Comparison of ENCODE assay signal across 11 cellular contexts in the genomic region with DNA sequence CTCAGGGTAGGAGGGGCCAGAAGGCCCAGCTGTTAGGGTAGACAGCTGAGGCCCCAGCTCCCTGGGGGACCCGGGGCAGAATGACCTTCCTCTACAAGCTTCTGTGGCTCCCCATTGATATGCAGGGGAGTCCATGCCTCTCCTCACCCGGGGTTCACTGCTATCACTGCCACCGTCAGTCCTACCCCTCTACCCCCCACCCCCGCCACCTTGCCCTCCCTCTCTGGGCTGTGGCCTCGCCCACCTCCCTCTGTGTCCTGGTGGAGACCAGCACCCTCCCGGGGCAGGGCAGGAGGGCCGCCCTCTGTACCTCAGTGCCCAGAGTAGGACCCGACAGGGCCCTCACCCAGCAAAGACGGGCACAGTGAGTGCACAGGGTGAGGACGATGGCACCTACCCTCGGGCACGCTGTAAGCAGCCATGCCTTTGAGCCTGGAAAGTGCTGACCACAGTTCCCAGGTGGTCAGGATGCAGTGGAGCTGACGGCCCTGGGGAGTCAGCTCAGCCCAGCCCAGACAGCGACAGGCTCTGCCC.
"Had no signal": no experiment of that assay in that cellular context is flagged by ENCODE, and none has a peak within 500 bp of the region (broad histone marks: within the 10 kb centered on the region; RNA-seq: fewer than 3 reads in every experiment).

No MANE protein-coding gene starts in this region.

- H3K4me1 Mint-ChIP-seq: activated naive CD4-positive, alpha-beta T cell treated with anti-CD3 and anti-CD28 coated beads, Interleukin-2, amount 10 ng/mL, durations not matched to agents 7 days and 5 days had no signal

- H3K9me3 ChIP-seq: thyroid gland had no signal

- H3K4me1 ChIP-seq: thyroid gland had no signal

- H3K27ac Mint-ChIP-seq: activated naive CD4-positive, alpha-beta T cell treated with anti-CD3 and anti-CD28 coated beads, Interleukin-2, amount 10 ng/mL, durations not matched to agents 7 days and 5 days; stimulated activated naive CD8-positive, alpha-beta T cell treated with anti-CD3 and anti-CD28 coated beads, Interleukin-15, Interleukin-2, amounts not matched to agents 100 ng/mL and 50 ng/mL, for 24 hours; T-cell had no signal

- H2AFZ ChIP-seq: neural progenitor cell, parathyroid adenoma had no signal

- H3K79me2 ChIP-seq: parathyroid adenoma had no signal

- H3K27me3 ChIP-seq: thyroid gland had no signal

- H3K27ac ChIP-seq: neural progenitor cell, parathyroid adenoma, thyroid gland, VCaP had no signal

- DNase-seq: activated CD4-positive, alpha-beta T cell treated with anti-CD3 and anti-CD28 coated beads, Interleukin-2, amount 50 U/mL, for 48 hours; activated naive CD4-positive, alpha-beta T cell treated with anti-CD3 and anti-CD28 coated beads, Interleukin-2, amount 10 ng/mL, durations not matched to agents 7 days and 5 days; stimulated activated CD4-positive, alpha-beta T cell treated with anti-CD3 and anti-CD28 coated beads, Interleukin-15, amount 100 ng/mL, for 24 hours; stimulated activated CD4-positive, alpha-beta T cell treated with anti-CD3 and anti-CD28 coated beads, Interleukin-4, amount 100 ng/mL, for 1 hour; T-cell; T-helper 9 cell; thyroid gland had no signal

- H3K36me3 ChIP-seq: neural progenitor cell, thyroid gland had no signal

- H3K9ac ChIP-seq: neural progenitor cell, parathyroid adenoma had no signal

- H3K9me3 Mint-ChIP-seq: neural progenitor cell; stimulated activated naive CD8-positive, alpha-beta T cell treated with anti-CD3 and anti-CD28 coated beads, Interleukin-15, Interleukin-2, amounts not matched to agents 100 ng/mL and 50 ng/mL, for 24 hours; T-cell had no signal

- H3K4me3 Mint-ChIP-seq: activated naive CD4-positive, alpha-beta T cell treated with anti-CD3 and anti-CD28 coated beads, Interleukin-2, amount 10 ng/mL, durations not matched to agents 7 days and 5 days; neural progenitor cell; stimulated activated naive CD8-positive, alpha-beta T cell treated with anti-CD3 and anti-CD28 coated beads, Interleukin-15, Interleukin-2, amounts not matched to agents 100 ng/mL and 50 ng/mL, for 24 hours; T-cell had no signal

- H3K36me3 Mint-ChIP-seq: neural progenitor cell, T-cell had no signal

- ATAC-seq: T-cell had no signal

- H3K4me3 ChIP-seq: neural progenitor cell, thyroid gland had no signal
